8 cellular contexts compared by ENCODE assay signal in genomic region chr5:6712136-6712581, GRCh38. TPM values are rescaled to one million over a fixed set of nuclear protein-coding genes. Genes with fewer than 3 reads are reported as not detected.
DNase-seq lines count a peak whose midpoint lies in the region; ATAC-seq and TF ChIP-seq lines count a peak whose summit lies in the region.

No MANE protein-coding gene starts in this region.

- no peaks in the 10 kb centered on the region for H3K9me3 Mint-ChIP-seq in naive B cell

- peak overlapping the region; percentile 78 to 96 (median 91) for H3K4me3 Mint-ChIP-seq in naive B cell

- H3K4me1 ChIP-seq in NT2/D1 (ENCODE audit: insufficient read depth, insufficient read length) (peaks cover 5% of the 10 kb centered on the region), tibial nerve (peaks cover 0 to 34% (median 23%) of the 10 kb centered on the region in 4 donors)

- TF ChIP-seq POLR2A in tibial nerve (IDR thresholded peaks at IDR 0.05): no peak

- peaks cover 17% of the 10 kb centered on the region for H3K36me3 ChIP-seq in NT2/D1 (ENCODE audit: insufficient read depth, insufficient read length, low read length)
- no peaks in the 10 kb centered on the region for H3K36me3 ChIP-seq in tibial nerve

- ATAC-seq in HG03135 (IDR thresholded peaks at IDR 0.05; ENCODE audit: unreplicated experiment) (peak; percentile 17), esophagus mucosa (peak; percentile 12), naive B cell (ENCODE audit: low read depth in 2 of 2) (peak; percentile 13 to 15)

- H3K27me3 ChIP-seq in NT2/D1 (ENCODE audit: insufficient read depth, insufficient read length): peaks cover 10% of the 10 kb centered on the region
- no peaks in the 10 kb centered on the region for H3K27me3 ChIP-seq in tibial nerve

- H3K4me3 ChIP-seq in NT2/D1 (ENCODE audit: insufficient read length, low read depth) (peak overlapping the region; percentile 61), tibial nerve (peak overlapping the region; percentile 67 to 79 (median 73))

- H3K9me3 ChIP-seq in NT2/D1 (ENCODE audit: insufficient read depth, low read length) (no peaks in the 10 kb centered on the region), tibial nerve (no peaks in the 10 kb centered on the region)

- no peak for TF ChIP-seq EP300 in tibial nerve (IDR thresholded peaks at IDR 0.05)

- no peaks in the 10 kb centered on the region for H3K27me3 Mint-ChIP-seq in naive B cell

- DNase-seq in NCI-H510A treated with DMSO at 0.1 percent for 48 hours (lab: John Stamatoyannopoulos, UW): peak; percentile 51
- DNase-seq in NCI-H510A (lab: John Stamatoyannopoulos, UW): no peak
- no peak for DNase-seq in NT2/D1 (ENCODE audit: low read depth, low spot score)
- peak; percentile 64 for DNase-seq in activated T-cell treated with anti-CD3 and anti-CD28 coated beads, Interleukin-2, amount 50 U/mL, for 1 hour
- DNase-seq in naive B cell: peak; percentile 49
- DNase-seq in tibial nerve (ENCODE audit: low spot score in 2 of 2): peak in 1 of 2 donors; percentile 36

- H3K27ac ChIP-seq in tibial nerve: peak overlapping the region; percentile 88 to 97 (median 92)

- H3K9ac ChIP-seq in NT2/D1 (ENCODE audit: insufficient read length, low read depth): peak overlapping the region; percentile 91

- WGBS in tibial nerve, 2 donors: 0% methylated on average over 14 to 37 of the region's 37 CpGs

- H3K27ac Mint-ChIP-seq in naive B cell: peak overlapping the region; percentile 76 to 98 (median 90)

- H3K36me3 Mint-ChIP-seq in naive B cell: no peaks in the 10 kb centered on the region

- TF ChIP-seq CTCF in tibial nerve (IDR thresholded peaks at IDR 0.05): peak in 1 of 5 experiments; percentile 10

- peaks cover 20 to 35% (median 33%) of the 10 kb centered on the region in 3 donors for H3K4me1 Mint-ChIP-seq in naive B cell

RNA-seq across cellular contexts. Expression of gene TENT4A, which starts 1.1 kb away (rescaled TPM):
- total RNA-seq in esophagus mucosa (13.0 TPM), tibial nerve (10 to 100 TPM; 22.7 to 34.1 (median 29.2) TPM)
- polyA plus RNA-seq in naive B cell (ENCODE audit: low read depth in 6 of 6): 1 to 10 TPM in 3 of 6 donors, under 1 TPM in 3; 0.04 to 2.0 (median 0.96) TPM

Comparison
In these comparisons a context has a peak if more than half of its experiments do, and no peak if none do; other contexts are left out.
1. DNase-seq: peak in NCI-H510A treated with DMSO at 0.1 percent for 48 hours (single experiment), activated T-cell treated with anti-CD3 and anti-CD28 coated beads, Interleukin-2, amount 50 U/mL, for 1 hour (single experiment) and naive B cell (single experiment); none in NCI-H510A (single experiment) and NT2/D1 (single experiment).
2. Peak in every context shown above with its lines, with median percentiles within 50 percentile points of each other: ATAC-seq.